28 cellular contexts compared by ENCODE assay signal in the genomic region with DNA sequence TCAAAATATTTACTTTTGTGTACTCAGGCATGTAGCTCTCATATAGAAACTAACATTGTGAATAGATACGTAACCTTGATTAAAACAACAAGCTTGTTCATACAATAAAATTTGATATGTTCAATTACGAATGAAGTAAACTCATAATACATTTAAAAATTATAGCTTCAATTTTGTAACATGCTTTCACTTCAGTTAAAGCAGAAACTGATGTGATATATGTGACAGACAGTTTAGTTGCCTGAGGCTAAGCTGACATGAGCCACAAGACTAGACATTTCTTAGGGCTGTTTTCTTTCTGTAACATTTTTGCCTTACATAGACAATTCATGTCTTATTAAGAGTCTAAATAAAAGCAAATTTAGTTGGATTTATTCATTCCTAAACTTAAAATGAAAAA.
"Had no signal": no experiment of that assay in that cellular context is flagged by ENCODE, and none has a peak within 500 bp of the region (broad histone marks: within the 10 kb centered on the region; RNA-seq: fewer than 3 reads in every experiment).

No MANE protein-coding gene starts in this region.

- FAIRE-seq: bronchial epithelial cell, TTC549 had no signal

- H3K27ac ChIP-seq: ascending aorta, body of pancreas had no signal

- H3K9me3 ChIP-seq: ascending aorta, body of pancreas, MG63 had no signal

- H3K27me3 ChIP-seq: ascending aorta, body of pancreas, MG63 had no signal

- H3K36me3 ChIP-seq: ascending aorta, MG63 had no signal

- H3K4me1 ChIP-seq: ascending aorta, body of pancreas had no signal

- ATAC-seq: activated naive CD4-positive, alpha-beta T cell treated with anti-CD3 and anti-CD28 coated beads, Interleukin-2, amount 50 U/mL, for 72 hours; activated naive CD8-positive, alpha-beta T cell treated with anti-CD3 and anti-CD28 coated beads, Interleukin-2, amount 50 U/mL, for 24 hours; activated T-cell treated with anti-CD3 and anti-CD28 coated beads, Interleukin-2, amount 50 U/mL, for 4 hours; body of pancreas had no signal

- DNase-seq: activated B cell treated with CpG ODN at 0.5 μM for 24 hours; activated CD4-positive, alpha-beta memory T cell treated with anti-CD3 and anti-CD28 coated beads for 36 hours; activated CD4-positive, alpha-beta T cell treated with anti-CD3 and anti-CD28 coated beads, Interleukin-2, amount 10 ng/mL, durations not matched to agents 7 days and 5 days; activated CD8-positive, alpha-beta memory T cell treated with anti-CD3 and anti-CD28 coated beads for 24 hours; activated effector memory CD4-positive, alpha-beta T cell treated with anti-CD3 and anti-CD28 coated beads, Interleukin-2, amount 50 U/mL, for 16 hours; activated naive CD4-positive, alpha-beta T cell treated with Interleukin-2 at 50 U/mL for 16 hours; activated naive CD8-positive, alpha-beta T cell treated with anti-CD3 and anti-CD28 coated beads, Interleukin-2, amount 50 U/mL, for 24 hours; activated T-cell treated with anti-CD3 and anti-CD28 coated beads, Interleukin-2, amount 50 U/mL, for 4 hours; amniotic stem cell; body of pancreas; central memory CD4-positive, alpha-beta T cell; MG63; MV-4-11; NCI-H1092 treated with DMSO at 0.1 percent for 48 hours; NCI-H1417 treated with DMSO at 0.1 percent for 48 hours; NCI-H1694; NCI-H2029; NCI-H2107; NCI-H345; NCI-H510A; NCI-H526 treated with DMSO at 0.1 percent for 48 hours; SIG-M5; T-helper 2 cell; T1000 had no signal

- H3K4me3 ChIP-seq: ascending aorta, body of pancreas, MG63 had no signal
